Comparison of ENCODE assay signal across 14 cellular contexts in genomic region chr16:1508494-1509167, GRCh38. TPM values are rescaled to one million over a fixed set of nuclear protein-coding genes. Genes with fewer than 3 reads are reported as not detected.
"Had no signal": no experiment of that assay in that cellular context is flagged by ENCODE, and none has a peak within 500 bp of the region (broad histone marks: within the 10 kb centered on the region; RNA-seq: fewer than 3 reads in every experiment).

No MANE protein-coding gene starts in this region.

- H3K27ac ChIP-seq: pancreas had no signal

- H3K27me3 ChIP-seq: pancreas had no signal

- DNase-seq: activated CD4-positive, alpha-beta memory T cell treated with anti-CD3 and anti-CD28 coated beads, Interleukin-2, amount 10 ng/mL, durations not matched to agents 7 days and 5 days; activated CD4-positive, alpha-beta T cell treated with anti-CD3 and anti-CD28 coated beads for 36 hours; activated naive CD4-positive, alpha-beta T cell treated with anti-CD3 and anti-CD28 coated beads, Interleukin-2, amount 10 ng/mL, durations not matched to agents 7 days and 5 days; activated T-cell treated with anti-CD3 and anti-CD28 coated beads, Interleukin-2, amount 50 U/mL, for 24 hours; mucosa of descending colon; naive thymus-derived CD4-positive, alpha-beta T cell; stimulated activated CD4-positive, alpha-beta T cell treated with anti-CD3 and anti-CD28 coated beads, Interleukin-2, amount 100 ng/mL, for 48 hours; T-helper 2 cell; trophoblast cell had no signal

- H3K9me3 ChIP-seq: mucosa of descending colon, pancreas had no signal

- H3K4me3 ChIP-seq: mucosa of descending colon, pancreas had no signal

- H3K4me1 ChIP-seq: pancreas had no signal

- ATAC-seq: activated CD4-positive, alpha-beta T cell treated with anti-CD3 and anti-CD28 coated beads for 36 hours; mucosa of descending colon; pancreas; stimulated activated memory B cell treated with anti-CD40 and anti-IgM and Interleukin-4, amounts not matched to agents 10 μg/mL and 1 μg/mL and 100 μg/mL, for 72 hours had no signal

RNA-seq across cellular contexts. Expression of gene PTX4, which starts 19.9 kb away (rescaled TPM):
- total RNA-seq: activated CD4-positive, alpha-beta memory T cell treated with anti-CD3 and anti-CD28 coated beads, Interleukin-2, amount 10 ng/mL, durations not matched to agents 7 days and 5 days; activated CD4-positive, alpha-beta T cell treated with anti-CD3 and anti-CD28 coated beads for 36 hours; astrocyte; esophagus mucosa; mucosa of descending colon; pancreas; renal cortical epithelial cell had no signal
- polyA plus RNA-seq: naive thymus-derived CD4-positive, alpha-beta T cell; pancreas had no signal

RNA-seq across cellular contexts. Expression of gene TMEM204, which starts 24.8 kb away (rescaled TPM):
- total RNA-seq: astrocyte had no signal
